ENCODE assay signal across 7 cellular contexts in genomic region chr4:147683717-147684700, GRCh38. TPM values are rescaled to one million over a fixed set of nuclear protein-coding genes. Genes with fewer than 3 reads are reported as not detected.
DNase-seq lines count a peak whose midpoint lies in the region; ATAC-seq, FAIRE-seq and TF ChIP-seq lines count a peak whose summit lies in the region.

TSS of gene PRMT9 (minus strand) at chr4:147684163. CDS start at chr4:147683987, 176 bp downstream.

- peaks cover 22% of the 10 kb centered on the region for H3K79me2 ChIP-seq in GM12878 (ENCODE audit: control insufficient read depth, insufficient read depth, low read length)

- BruUV-seq in GM12878 (replicated peaks; lab: Mats Ljungman, UMichigan), result TSS peak; percentile 99

- WGBS in GM12878 (ENCODE audit: insufficient coverage, insufficient replicate concordance, low lambda C conversion rate, missing lambda C conversion rate), result 1% methylated on average over 60 of the region's 69 CpGs

- peak within 1 kb of the TSS; percentile 90 for H2AFZ ChIP-seq in GM12878 (ENCODE audit: control insufficient read depth, low read depth, low read length)

- TF ChIP-seq POLR2A in GM12878 (IDR thresholded peaks at IDR 0.05; ENCODE audit: low read depth, low read length), result peak; percentile 95

- H3K36me3 ChIP-seq in GM12878 (ENCODE audit: control insufficient read depth in 2 of 2, insufficient read depth in 2 of 2, low read length in 1 of 2), result peaks cover 0 to under 1% of the 10 kb centered on the region in 2 experiments; a peak in 1 of 4 replicates

- H3K9ac ChIP-seq in GM12878 (ENCODE audit: control insufficient read depth, insufficient read depth, low read length), result peak within 1 kb of the TSS; percentile 72

- TF ChIP-seq CTCF in GM12878 (IDR thresholded peaks at IDR 0.05 in 2 of 3, conservative IDR thresholded peaks at IDR 0.05 in 1 of 3; ENCODE audit: control insufficient read depth in 2 of 3, extremely low read depth in 1 of 3, insufficient read depth in 1 of 3, low read depth in 3 of 3, low read length in 3 of 3), result no peak
- TF ChIP-seq CTCF in retinal pigment epithelial cell (conservative IDR thresholded peaks at IDR 0.05; ENCODE audit: low read depth, low read length), result no peak

- RAD21 ChIA-PET in GM12878 (lab: Charles Lee; ENCODE audit: unreplicated experiment), result interaction anchor here (0.6 to 2.7 kb wide), 15 partner anchors 9 to 200 kb away, joined by 3 to 26 read pairs (median 3); partner anchors contain the start of genes ARHGAP10 and TMEM184C

- no peaks in the 10 kb centered on the region for H4K20me1 ChIP-seq in GM12878 (ENCODE audit: control insufficient read depth, insufficient read depth)

- peak; percentile 98 for ATAC-seq in HG02938 (IDR thresholded peaks at IDR 0.05; ENCODE audit: unreplicated experiment)
- peak; percentile 97 for ATAC-seq in GM12878

- H3K4me3 ChIP-seq in GM12878, result peak within 1 kb of the TSS; percentile 90
- peak within 1 kb of the TSS; percentile 61 for H3K4me3 ChIP-seq in retinal pigment epithelial cell (ENCODE audit: low read length)

- intact Hi-C loops in GM12878 (cut with micrococcal nuclease; ENCODE audit: unreplicated experiment), result no loop called here

- TF ChIP-seq EP300 in GM12878 (IDR thresholded peaks at IDR 0.05; ENCODE audit: borderline replicate concordance in 1 of 2, control insufficient read depth in 1 of 2, low read depth in 2 of 2, low read length in 2 of 2), result peak; percentile 70 to 79; a peak in 3 of 4 replicates

- in situ Hi-C loops in GM12878 (cut with MboI), result no loop called here

- H3K27ac ChIP-seq in GM12878 (ENCODE audit: control insufficient read depth, insufficient read depth), result peak within 1 kb of the TSS; percentile 65

- CTCF ChIA-PET in GM12878 (lab: Yijun Ruan, JAX), result interaction anchor here (0.6 to 3.1 kb wide), 11 partner anchors 13 to 182 kb away, joined by 3 to 44 read pairs (median 3); partner anchors contain the start of gene TMEM184C

- no peaks in the 10 kb centered on the region; the same call in 2 of the 3 replicates for H3K9me3 ChIP-seq in GM12878 (replicated peaks; ENCODE audit: control insufficient read depth, insufficient read depth, low read length)

- no peaks in the 10 kb centered on the region for H3K27me3 ChIP-seq in GM12878 (replicated peaks in 1 of 2; ENCODE audit: control insufficient read depth in 2 of 2, insufficient read depth in 2 of 2, low read length in 1 of 2)

- H3K4me2 ChIP-seq in GM12878 (ENCODE audit: control insufficient read depth, insufficient read depth), result peak within 1 kb of the TSS; percentile 85

- peaks cover 3% of the 10 kb centered on the region for H3K4me1 ChIP-seq in GM12878 (ENCODE audit: control insufficient read depth, insufficient read depth, low read length)

- no peak for TF ChIP-seq RAD21 in GM12878 (IDR thresholded peaks at IDR 0.05; ENCODE audit: insufficient read depth, low read depth, low read length)

- SMC1A ChIA-PET in GM12878 (lab: Charles Lee; ENCODE audit: uncharacterized antibody, unreplicated experiment), result interaction anchor here (0.7 to 3.4 kb wide), 13 partner anchors 24 to 397 kb away, joined by 3 to 28 read pairs (median 4); partner anchors contain the start of gene TMEM184C

- DNase-seq in GM18507 (ENCODE audit: extremely low spot score, insufficient read length, low read depth) (peak; percentile 93), NCI-H1694 treated with DMSO at 0.1 percent for 48 hours (lab: John Stamatoyannopoulos, UW) (peak; percentile 49), T1000 (lab: John Stamatoyannopoulos, UW) (peak; percentile 91), GM12878 (ENCODE audit: low read depth, low spot score) (peak; percentile 74), hypothalamus (lab: John Stamatoyannopoulos, UW) (peak; percentile 12 to 93 (median 83)), retinal pigment epithelial cell (ENCODE audit: low read depth) (peak; percentile 79)

- FAIRE-seq in GM18507 (lab: Jason Lieb, UNC), result peak; percentile 96
- no peak for FAIRE-seq in GM12878 (lab: Jason Lieb, UNC)

- POLR2A ChIA-PET in GM12878 (lab: Charles Lee), result interaction anchor here (0.5 to 2.0 kb wide), 19 partner anchors 9 to 1758 kb away, joined by 3 to 11 read pairs (median 4); partner anchors contain the start of genes ARHGAP10 and TMEM184C

TF ChIP-seq in GM12878, 131 proteins besides CTCF, POLR2A, EP300 and RAD21 (continues in another document):
- TF ChIP-seq ZBTB11 (CRISPR knock-in tag; IDR thresholded peaks at IDR 0.05) (no peak), PBX3 (IDR thresholded peaks at IDR 0.05; ENCODE audit: insufficient replicate concordance, low read depth, low read length) (peak; percentile 6), NFIC (IDR thresholded peaks at IDR 0.05; ENCODE audit: low read depth, low read length) (no peak), CEBPZ (IDR thresholded peaks at IDR 0.05; ENCODE audit: low read depth, low read length) (no peak), JUND (IDR thresholded peaks at IDR 0.05; ENCODE audit: low read depth, low read length) (no peak), NR2C1 (IDR thresholded peaks at IDR 0.05) (peak; percentile 35; the same call in 1 of the 2 replicates)

RNA-seq across cellular contexts. Expression of gene PRMT9, which starts in this region (rescaled TPM):
- total RNA-seq in GM12878 (2013; cell fraction: nucleolus; rRNA removed), result 19.0 and 19.3 TPM in 2 replicates
- 8.2 and 10.9 TPM in 2 replicates for total RNA-seq in GM12878 (2014; rRNA removed)
- total RNA-seq in GM12878 (2014; rRNA removed; fragmentation: Illumina TruSeq; extraction: Trizol), result 10.2 TPM in 2 replicates
- 7.2 TPM in 2 replicates for total RNA-seq in GM12878 (2021)
- 3.5 TPM for polyA plus RNA-seq in GM12878 (2011; ENCODE audit: low read depth)
- polyA plus RNA-seq in GM12878 (2011; rRNA removed), result 11.8 and 16.2 TPM in 2 replicates
- 3.9 and 5.1 TPM in 2 replicates for polyA plus RNA-seq in GM12878 (2011; cell fraction: cytosol; rRNA removed)
- polyA plus RNA-seq in GM12878 (2011; cell fraction: nucleus; rRNA removed), result 8.3 and 8.7 TPM in 2 replicates
- polyA plus RNA-seq in GM12878 (2012), result 4.4 and 4.7 TPM in 2 replicates
- polyA plus RNA-seq in GM12878 (2014; fragmentation: Illumina TruSeq; extraction: Trizol), result 7.1 and 9.6 TPM in 2 replicates
- polyA plus RNA-seq in GM12878 (2014; fragmentation: Nextera tagmentation; extraction: Ambion mirVana), result 1 to 10 TPM; 4.1 to 4.3 TPM
- polyA plus RNA-seq in GM12878 (2014; rRNA removed), result 4.9 and 6.0 TPM in 2 replicates
- polyA plus RNA-seq in GM12878 (2016; fragmentation: Nextera tagmentation; extraction: Ambion mirVana), result 10 to 100 TPM in 1 of 2 experiments, 1 to 10 TPM in 1; 8.1 to 10.3 TPM
- 8.4 and 13.5 TPM in 2 replicates for polyA minus RNA-seq in GM12878 (2011; rRNA and poly(A)+ RNA removed)
- 3.3 and 4.6 TPM in 2 replicates for polyA minus RNA-seq in GM12878 (2011; cell fraction: cytosol; rRNA and poly(A)+ RNA removed)
- 4.7 and 7.7 TPM in 2 replicates for polyA minus RNA-seq in GM12878 (2011; cell fraction: nucleus; rRNA and poly(A)+ RNA removed)

Comparison
In these comparisons a context has a peak if more than half of its experiments do, and no peak if none do; other contexts are left out.
1. Peak in every context shown above with its lines: DNase-seq, ATAC-seq, H3K4me3 ChIP-seq and H3K27ac ChIP-seq.